In genomic region chr4:7120341-7120740, GRCh38 we compare ENCODE assay signal across 20 cellular contexts. TPM values are rescaled to one million over a fixed set of nuclear protein-coding genes. Genes with fewer than 3 reads are reported as not detected.
DNase-seq lines count a peak whose midpoint lies in the region; ATAC-seq and TF ChIP-seq lines count a peak whose summit lies in the region.
"Had no signal": no experiment of that assay in that cellular context is flagged by ENCODE, and none has a peak within 500 bp of the region (broad histone marks: within the 10 kb centered on the region; RNA-seq: fewer than 3 reads in every experiment).

No MANE protein-coding gene starts in this region.

- no peaks in the 10 kb centered on the region for H3K27me3 ChIP-seq in CD4-positive, alpha-beta memory T cell (ENCODE audit: insufficient read depth, low read length)
- H3K27me3 ChIP-seq: colonic mucosa, hepatocyte, right atrium auricular region, upper lobe of left lung had no signal

- no peaks in the 10 kb centered on the region for H3K4me1 Mint-ChIP-seq in activated CD8-positive, alpha-beta memory T cell treated with anti-CD3 and anti-CD28 coated beads, Interleukin-2, amount 10 ng/mL, durations not matched to agents 7 days and 5 days
- H3K4me1 Mint-ChIP-seq in CD4-positive, alpha-beta memory T cell: no peaks in the 10 kb centered on the region
- H3K4me1 Mint-ChIP-seq: activated CD4-positive, alpha-beta T cell treated with anti-CD3 and anti-CD28 coated beads, Interleukin-2, amount 10 ng/mL, durations not matched to agents 24 days and 14 days; T-cell had no signal

- no peak for ATAC-seq in GM21515 (IDR thresholded peaks at IDR 0.05; ENCODE audit: unreplicated experiment)
- ATAC-seq in activated CD8-positive, alpha-beta memory T cell treated with anti-CD3 and anti-CD28 coated beads, Interleukin-2, amount 10 ng/mL, durations not matched to agents 7 days and 5 days: no peak
- ATAC-seq: T-cell had no signal

- H3K27ac Mint-ChIP-seq in activated CD8-positive, alpha-beta memory T cell treated with anti-CD3 and anti-CD28 coated beads, Interleukin-2, amount 10 ng/mL, durations not matched to agents 7 days and 5 days: no peak overlapping the region
- H3K27ac Mint-ChIP-seq in CD4-positive, alpha-beta memory T cell: no peak overlapping the region
- H3K27ac Mint-ChIP-seq: activated CD4-positive, alpha-beta T cell treated with anti-CD3 and anti-CD28 coated beads, Interleukin-2, amount 10 ng/mL, durations not matched to agents 24 days and 14 days; T-cell had no signal

- H3K4me3 ChIP-seq in HEK293 (ENCODE audit: low read depth, low read length): no peak overlapping the region
- no peak overlapping the region for H3K4me3 ChIP-seq in CD4-positive, alpha-beta memory T cell (ENCODE audit: low read length in 2 of 2)
- H3K4me3 ChIP-seq: colonic mucosa, esophagus squamous epithelium, hepatocyte, lower lobe of right lung, right atrium auricular region, upper lobe of left lung had no signal

- no peak overlapping the region for H3K4me3 Mint-ChIP-seq in activated CD8-positive, alpha-beta memory T cell treated with anti-CD3 and anti-CD28 coated beads, Interleukin-2, amount 10 ng/mL, durations not matched to agents 7 days and 5 days
- H3K4me3 Mint-ChIP-seq in CD4-positive, alpha-beta memory T cell: no peak overlapping the region
- H3K4me3 Mint-ChIP-seq: activated CD4-positive, alpha-beta T cell treated with anti-CD3 and anti-CD28 coated beads, Interleukin-2, amount 10 ng/mL, durations not matched to agents 24 days and 14 days; nephron; T-cell had no signal

- intact Hi-C loops in CD4-positive, alpha-beta memory T cell (cut with micrococcal nuclease): no loop called here

- POLR2A ChIA-PET in HEK293 (lab: Yijun Ruan, JAX) (no interaction called here), RWPE1 (lab: Yijun Ruan, JAX; ENCODE audit: low non-redundant PET) (no interaction called here)
- POLR2A ChIA-PET in CD4-positive, alpha-beta memory T cell (lab: Charles Lee; ENCODE audit: partially characterized antibody): no interaction called here

- peaks cover 11% of the 10 kb centered on the region for H3K27me3 Mint-ChIP-seq in activated CD8-positive, alpha-beta memory T cell treated with anti-CD3 and anti-CD28 coated beads, Interleukin-2, amount 10 ng/mL, durations not matched to agents 7 days and 5 days
- peaks cover 20 to 26% of the 10 kb centered on the region in 2 donors for H3K27me3 Mint-ChIP-seq in CD4-positive, alpha-beta memory T cell
- H3K27me3 Mint-ChIP-seq: activated CD4-positive, alpha-beta T cell treated with anti-CD3 and anti-CD28 coated beads, Interleukin-2, amount 10 ng/mL, durations not matched to agents 24 days and 14 days had no signal

- H3K27ac ChIP-seq in HEK293 (ENCODE audit: extremely low read depth, low read depth, low read length) (no peak overlapping the region), RWPE1 (no peak overlapping the region)
- H3K27ac ChIP-seq in CD4-positive, alpha-beta memory T cell (ENCODE audit: low read depth, low read length): no peak overlapping the region
- H3K27ac ChIP-seq: colonic mucosa, esophagus squamous epithelium, hepatocyte, lower lobe of right lung, right atrium auricular region, upper lobe of left lung had no signal

- H3K4me1 ChIP-seq in HEK293 (ENCODE audit: control insufficient read depth, insufficient read depth, low read length): no peaks in the 10 kb centered on the region
- H3K4me1 ChIP-seq in CD4-positive, alpha-beta memory T cell (ENCODE audit: insufficient read depth, low read length): no peaks in the 10 kb centered on the region
- H3K4me1 ChIP-seq: colonic mucosa, lower lobe of right lung, right atrium auricular region, upper lobe of left lung had no signal

- TF ChIP-seq CTCF in HEK293 (tag by site-specific recombination; IDR thresholded peaks at IDR 0.05): no peak
- no peak for TF ChIP-seq CTCF in RWPE1 (conservative IDR thresholded peaks at IDR 0.05; ENCODE audit: low read depth)

- H3K9me3 ChIP-seq in HEK293 (ENCODE audit: control insufficient read depth, insufficient read depth, low read depth, low read length): no peaks in the 10 kb centered on the region
- no peaks in the 10 kb centered on the region for H3K9me3 ChIP-seq in CD4-positive, alpha-beta memory T cell (ENCODE audit: control insufficient read depth in 1 of 2, low read length in 2 of 2)
- H3K9me3 ChIP-seq: colonic mucosa, esophagus squamous epithelium, lower lobe of right lung, right atrium auricular region, upper lobe of left lung had no signal

- CTCF ChIA-PET in HEK293 (lab: Yijun Ruan, JAX) (interaction anchor here (0.6 kb wide), 1 partner anchor 67 kb away, joined by 3 read pairs; no protein-coding TSS in a partner anchor), RWPE1 (lab: Yijun Ruan, JAX) (no interaction called here)
- CTCF ChIA-PET in activated CD8-positive, alpha-beta memory T cell treated with anti-CD3 and anti-CD28 coated beads, Interleukin-2, amount 10 ng/mL, durations not matched to agents 7 days and 5 days (lab: Charles Lee): no interaction called here
- CTCF ChIA-PET in CD4-positive, alpha-beta memory T cell (lab: Charles Lee; ENCODE audit: partially characterized antibody): no interaction called here

- H3K36me3 ChIP-seq in HEK293 (ENCODE audit: control insufficient read depth in 2 of 2, insufficient read depth in 1 of 2, low read length in 2 of 2): no peaks in the 10 kb centered on the region
- H3K36me3 ChIP-seq in CD4-positive, alpha-beta memory T cell (ENCODE audit: insufficient read depth, low read length): no peaks in the 10 kb centered on the region
- H3K36me3 ChIP-seq: colonic mucosa, esophagus squamous epithelium, lower lobe of right lung, right atrium auricular region, upper lobe of left lung had no signal

- peak; percentile 45 for DNase-seq in CMK (ENCODE audit: low read depth)
- DNase-seq in RWPE1 (ENCODE audit: low spot score): peak; percentile 42
- DNase-seq in dermis microvascular lymphatic vessel endothelial cell (ENCODE audit: low read depth in 2 of 2): peak; percentile 16 to 17
- DNase-seq in pons (ENCODE audit: low spot score): no peak
- DNase-seq in activated CD8-positive, alpha-beta memory T cell treated with anti-CD3 and anti-CD28 coated beads, Interleukin-2, amount 10 ng/mL, durations not matched to agents 7 days and 5 days: no peak
- DNase-seq in CD4-positive, alpha-beta memory T cell: no peak
- DNase-seq: activated CD4-positive, alpha-beta T cell treated with anti-CD3 and anti-CD28 coated beads, Interleukin-2, amount 10 ng/mL, durations not matched to agents 24 days and 14 days; activated T-cell treated with anti-CD3 and anti-CD28 coated beads, Interleukin-2, amount 50 U/mL, for 48 hours; colonic mucosa; esophagus squamous epithelium; GOT3; stimulated activated CD4-positive, alpha-beta T cell treated with anti-CD3 and anti-CD28 coated beads, Interleukin-2, amount 100 ng/mL, for 24 hours; T-cell; upper lobe of left lung had no signal

- H3K9me3 Mint-ChIP-seq in activated CD8-positive, alpha-beta memory T cell treated with anti-CD3 and anti-CD28 coated beads, Interleukin-2, amount 10 ng/mL, durations not matched to agents 7 days and 5 days (ENCODE audit: low read depth): no peaks in the 10 kb centered on the region
- peaks cover 0 to 11% (median 7%) of the 10 kb centered on the region in 8 donors for H3K9me3 Mint-ChIP-seq in CD4-positive, alpha-beta memory T cell

- H3K36me3 Mint-ChIP-seq in activated CD8-positive, alpha-beta memory T cell treated with anti-CD3 and anti-CD28 coated beads, Interleukin-2, amount 10 ng/mL, durations not matched to agents 7 days and 5 days: no peaks in the 10 kb centered on the region
- H3K36me3 Mint-ChIP-seq in CD4-positive, alpha-beta memory T cell: no peaks in the 10 kb centered on the region
- H3K36me3 Mint-ChIP-seq: T-cell had no signal

TF ChIP-seq in HEK293, 187 proteins besides CTCF, POLR2A, EP300 and RAD21:
- no peak for TF ChIP-seq OVOL3 (tag by site-specific recombination; IDR thresholded peaks at IDR 0.05)
- TF ChIP-seq ZNF223 (tag by site-specific recombination; IDR thresholded peaks at IDR 0.05): no peak
- TF ChIP-seq SP2 (tag by site-specific recombination; IDR thresholded peaks at IDR 0.05): peak; percentile 48
TF ChIP-seq in HEK293: peak in this region for 1.

RNA-seq across cellular contexts. Expression of gene GRPEL1, which starts 52.5 kb away (rescaled TPM):
- 18.7 and 18.8 TPM in 2 replicates for total RNA-seq in dermis microvascular lymphatic vessel endothelial cell
- 10 to 100 TPM; 40.0 to 59.9 TPM for total RNA-seq in activated CD8-positive, alpha-beta memory T cell treated with anti-CD3 and anti-CD28 coated beads, Interleukin-2, amount 10 ng/mL, durations not matched to agents 7 days and 5 days
- total RNA-seq in CD4-positive, alpha-beta memory T cell: 10 to 100 TPM; 35.3 to 36.0 TPM
- polyA plus RNA-seq in CD4-positive, alpha-beta memory T cell: 10 to 100 TPM; 57.7 to 77.2 TPM

Comparison
In these comparisons a context has a peak if more than half of its experiments do, and no peak if none do; other contexts are left out.
1. DNase-seq: peak in CMK (single experiment), RWPE1 (single experiment) and dermis microvascular lymphatic vessel endothelial cell (2 of 2); none in pons (single experiment), activated CD8-positive, alpha-beta memory T cell treated with anti-CD3 and anti-CD28 coated beads, Interleukin-2, amount 10 ng/mL, durations not matched to agents 7 days and 5 days (single experiment) and CD4-positive, alpha-beta memory T cell (0 of 5).